In the genomic region with DNA sequence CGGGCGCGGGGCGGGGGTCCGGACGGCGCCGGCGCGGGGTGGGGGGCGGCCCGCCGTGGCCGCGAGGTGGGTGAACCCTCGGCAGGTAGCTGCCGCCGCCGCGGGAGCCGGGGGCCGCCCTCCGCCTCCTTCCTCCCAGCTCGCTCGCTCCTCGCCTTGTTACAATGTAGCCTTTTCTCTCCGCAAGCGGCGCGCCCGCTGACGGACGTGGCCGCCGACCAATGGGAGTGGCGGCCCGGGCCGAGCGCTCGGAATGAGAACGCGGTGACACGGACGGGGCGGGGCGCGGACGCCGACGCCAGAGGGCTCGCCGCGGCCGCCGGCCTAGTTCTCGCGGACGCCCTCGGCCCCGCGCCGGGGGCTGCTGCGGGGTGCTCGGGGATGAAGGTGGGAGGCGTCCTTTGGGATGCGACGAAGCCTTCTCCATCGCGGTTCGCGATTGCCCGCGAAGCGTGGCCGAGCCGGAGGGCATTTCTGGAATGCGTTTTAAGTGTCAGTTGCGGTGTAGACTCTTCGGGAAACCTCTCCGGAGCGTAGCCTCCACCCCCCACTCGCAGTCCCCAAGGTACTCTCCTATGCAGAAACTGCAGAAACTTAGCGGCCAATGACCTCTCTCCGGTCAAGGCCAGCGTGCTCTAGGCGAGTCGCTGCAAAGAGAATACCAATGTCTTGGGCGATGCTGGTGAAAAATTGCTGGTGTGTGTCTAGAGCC, we compare ENCODE assay signal across 1 cellular context.
TF ChIP-seq lines count a peak whose summit lies in the region.

No MANE protein-coding gene starts in this region.

TF ChIP-seq in K562, 482 proteins besides CTCF, POLR2A, EP300 and RAD21 (continued from another document and continues in another):
- TF ChIP-seq TSHZ1 (CRISPR knock-in tag; IDR thresholded peaks at IDR 0.05) (no peak), DDX20 (tag; IDR thresholded peaks at IDR 0.05; ENCODE audit: low read depth) (no peak), FIP1L1 (IDR thresholded peaks at IDR 0.05; ENCODE audit: low read depth, low read length, poor library complexity, severe bottlenecking) (peak; percentile 46), ZBTB5 (IDR thresholded peaks at IDR 0.05) (no peak), ZNF589 (CRISPR knock-in tag; IDR thresholded peaks at IDR 0.05; ENCODE audit: low read depth) (no peak), ZNF584 (CRISPR knock-in tag; IDR thresholded peaks at IDR 0.05; ENCODE audit: low read depth) (no peak), RFX5 (IDR thresholded peaks at IDR 0.05; ENCODE audit: low read depth, low read length) (no peak), ZNF354B (CRISPR knock-in tag; IDR thresholded peaks at IDR 0.05) (no peak), ZKSCAN3 (CRISPR knock-in tag; IDR thresholded peaks at IDR 0.05) (no peak), SOX6 (IDR thresholded peaks at IDR 0.05) (0 out of 2 replicates have a peak, but pooled peaks have one; percentile 36), ETV1 (tag; conservative IDR thresholded peaks at IDR 0.05; ENCODE audit: low read depth) (no peak), YBX1 (IDR thresholded peaks at IDR 0.05) (no peak), ZNF57 (CRISPR knock-in tag; IDR thresholded peaks at IDR 0.05) (no peak), MED1 (CRISPR knock-in tag; IDR thresholded peaks at IDR 0.05; ENCODE audit: borderline replicate concordance) (no peak), ZNF197 (CRISPR knock-in tag; IDR thresholded peaks at IDR 0.05; ENCODE audit: low read depth) (no peak), USF1 (CRISPR knock-in tag; IDR thresholded peaks at IDR 0.05) (no peak), HDAC3 (IDR thresholded peaks at IDR 0.05; ENCODE audit: borderline replicate concordance, partially characterized antibody) (no peak), ZNF583 (CRISPR knock-in tag; IDR thresholded peaks at IDR 0.05) (no peak), ETS2 (tag; IDR thresholded peaks at IDR 0.05; ENCODE audit: borderline replicate concordance, poor library complexity, severe bottlenecking) (no peak), NCOA2 (IDR thresholded peaks at IDR 0.05; ENCODE audit: partially characterized antibody in 2 of 2) (no peak), MCM3 (IDR thresholded peaks at IDR 0.05) (no peak), STAT5A (IDR thresholded peaks at IDR 0.05; ENCODE audit: borderline replicate concordance, low read length) (no peak), SMARCA5 (IDR thresholded peaks at IDR 0.05) (no peak), ZNF431 (CRISPR knock-in tag; IDR thresholded peaks at IDR 0.05) (no peak), LEF1 (IDR thresholded peaks at IDR 0.05) (no peak), FOXA3 (CRISPR knock-in tag; conservative IDR thresholded peaks at IDR 0.05 in 1 of 2, IDR thresholded peaks at IDR 0.05 in 1 of 2) (peak in 1 of 2 experiments; percentile 63; a peak in 1 of 4 replicates), TCFL5 (CRISPR knock-in tag; conservative IDR thresholded peaks at IDR 0.05) (no peak), MLLT1 (IDR thresholded peaks at IDR 0.05) (no peak), TRIM28 (IDR thresholded peaks at IDR 0.05) (no peak), CEBPG (CRISPR knock-in tag; IDR thresholded peaks at IDR 0.05) (no peak), CEBPG (tag; conservative IDR thresholded peaks at IDR 0.05 in 1 of 2, IDR thresholded peaks at IDR 0.05 in 1 of 2) (no peak), ZNF165 (CRISPR knock-in tag; IDR thresholded peaks at IDR 0.05; ENCODE audit: borderline replicate concordance) (no peak), SMARCE1 (IDR thresholded peaks at IDR 0.05) (no peak), RUNX1 (IDR thresholded peaks at IDR 0.05; ENCODE audit: low read depth) (no peak), POU5F1 (IDR thresholded peaks at IDR 0.05; ENCODE audit: borderline replicate concordance, low read depth, low read length, partially characterized antibody) (no peak), POLR2B (IDR thresholded peaks at IDR 0.05; ENCODE audit: low read depth, partially characterized antibody) (no peak), THRA (IDR thresholded peaks at IDR 0.05) (no peak), BCL6 (CRISPR knock-in tag; IDR thresholded peaks at IDR 0.05) (no peak), TGIF2 (CRISPR knock-in tag; IDR thresholded peaks at IDR 0.05) (no peak), HDAC1 (IDR thresholded peaks at IDR 0.05) (0 out of 4 replicates have a peak, but pooled peaks of 1 of the 2 experiments have one; percentile 14), ZNF785 (CRISPR knock-in tag; IDR thresholded peaks at IDR 0.05) (no peak), MNT (conservative IDR thresholded peaks at IDR 0.05) (no peak)
- TF ChIP-seq, protein P1, sequence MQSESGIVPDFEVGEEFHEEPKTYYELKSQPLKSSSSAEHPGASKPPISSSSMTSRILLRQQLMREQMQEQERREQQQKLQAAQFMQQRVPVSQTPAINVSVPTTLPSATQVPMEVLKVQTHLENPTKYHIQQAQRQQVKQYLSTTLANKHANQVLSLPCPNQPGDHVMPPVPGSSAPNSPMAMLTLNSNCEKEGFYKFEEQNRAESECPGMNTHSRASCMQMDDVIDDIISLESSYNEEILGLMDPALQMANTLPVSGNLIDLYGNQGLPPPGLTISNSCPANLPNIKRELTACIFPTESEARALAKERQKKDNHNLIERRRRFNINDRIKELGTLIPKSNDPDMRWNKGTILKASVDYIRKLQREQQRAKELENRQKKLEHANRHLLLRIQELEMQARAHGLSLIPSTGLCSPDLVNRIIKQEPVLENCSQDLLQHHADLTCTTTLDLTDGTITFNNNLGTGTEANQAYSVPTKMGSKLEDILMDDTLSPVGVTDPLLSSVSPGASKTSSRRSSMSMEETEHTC (IDR thresholded peaks at IDR 0.05), result no peak
- TF ChIP-seq, protein P2, sequence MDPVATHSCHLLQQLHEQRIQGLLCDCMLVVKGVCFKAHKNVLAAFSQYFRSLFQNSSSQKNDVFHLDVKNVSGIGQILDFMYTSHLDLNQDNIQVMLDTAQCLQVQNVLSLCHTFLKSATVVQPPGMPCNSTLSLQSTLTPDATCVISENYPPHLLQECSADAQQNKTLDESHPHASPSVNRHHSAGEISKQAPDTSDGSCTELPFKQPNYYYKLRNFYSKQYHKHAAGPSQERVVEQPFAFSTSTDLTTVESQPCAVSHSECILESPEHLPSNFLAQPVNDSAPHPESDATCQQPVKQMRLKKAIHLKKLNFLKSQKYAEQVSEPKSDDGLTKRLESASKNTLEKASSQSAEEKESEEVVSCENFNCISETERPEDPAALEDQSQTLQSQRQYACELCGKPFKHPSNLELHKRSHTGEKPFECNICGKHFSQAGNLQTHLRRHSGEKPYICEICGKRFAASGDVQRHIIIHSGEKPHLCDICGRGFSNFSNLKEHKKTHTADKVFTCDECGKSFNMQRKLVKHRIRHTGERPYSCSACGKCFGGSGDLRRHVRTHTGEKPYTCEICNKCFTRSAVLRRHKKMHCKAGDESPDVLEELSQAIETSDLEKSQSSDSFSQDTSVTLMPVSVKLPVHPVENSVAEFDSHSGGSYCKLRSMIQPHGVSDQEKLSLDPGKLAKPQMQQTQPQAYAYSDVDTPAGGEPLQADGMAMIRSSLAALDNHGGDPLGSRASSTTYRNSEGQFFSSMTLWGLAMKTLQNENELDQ (CRISPR knock-in tag; IDR thresholded peaks at IDR 0.05; ENCODE audit: borderline replicate concordance), result no peak
- TF ChIP-seq, protein P3, sequence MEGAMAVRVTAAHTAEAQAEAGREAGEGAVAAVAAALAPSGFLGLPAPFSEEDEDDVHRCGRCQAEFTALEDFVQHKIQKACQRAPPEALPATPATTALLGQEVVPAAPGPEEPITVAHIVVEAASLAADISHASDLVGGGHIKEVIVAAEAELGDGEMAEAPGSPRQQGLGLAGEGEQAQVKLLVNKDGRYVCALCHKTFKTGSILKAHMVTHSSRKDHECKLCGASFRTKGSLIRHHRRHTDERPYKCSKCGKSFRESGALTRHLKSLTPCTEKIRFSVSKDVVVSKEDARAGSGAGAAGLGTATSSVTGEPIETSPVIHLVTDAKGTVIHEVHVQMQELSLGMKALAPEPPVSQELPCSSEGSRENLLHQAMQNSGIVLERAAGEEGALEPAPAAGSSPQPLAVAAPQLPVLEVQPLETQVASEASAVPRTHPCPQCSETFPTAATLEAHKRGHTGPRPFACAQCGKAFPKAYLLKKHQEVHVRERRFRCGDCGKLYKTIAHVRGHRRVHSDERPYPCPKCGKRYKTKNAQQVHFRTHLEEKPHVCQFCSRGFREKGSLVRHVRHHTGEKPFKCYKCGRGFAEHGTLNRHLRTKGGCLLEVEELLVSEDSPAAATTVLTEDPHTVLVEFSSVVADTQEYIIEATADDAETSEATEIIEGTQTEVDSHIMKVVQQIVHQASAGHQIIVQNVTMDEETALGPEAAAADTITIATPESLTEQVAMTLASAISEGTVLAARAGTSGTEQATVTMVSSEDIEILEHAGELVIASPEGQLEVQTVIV (CRISPR knock-in tag; IDR thresholded peaks at IDR 0.05; ENCODE audit: borderline replicate concordance), result no peak
